ENCODE assay signal across 1 cellular context in the genomic region with DNA sequence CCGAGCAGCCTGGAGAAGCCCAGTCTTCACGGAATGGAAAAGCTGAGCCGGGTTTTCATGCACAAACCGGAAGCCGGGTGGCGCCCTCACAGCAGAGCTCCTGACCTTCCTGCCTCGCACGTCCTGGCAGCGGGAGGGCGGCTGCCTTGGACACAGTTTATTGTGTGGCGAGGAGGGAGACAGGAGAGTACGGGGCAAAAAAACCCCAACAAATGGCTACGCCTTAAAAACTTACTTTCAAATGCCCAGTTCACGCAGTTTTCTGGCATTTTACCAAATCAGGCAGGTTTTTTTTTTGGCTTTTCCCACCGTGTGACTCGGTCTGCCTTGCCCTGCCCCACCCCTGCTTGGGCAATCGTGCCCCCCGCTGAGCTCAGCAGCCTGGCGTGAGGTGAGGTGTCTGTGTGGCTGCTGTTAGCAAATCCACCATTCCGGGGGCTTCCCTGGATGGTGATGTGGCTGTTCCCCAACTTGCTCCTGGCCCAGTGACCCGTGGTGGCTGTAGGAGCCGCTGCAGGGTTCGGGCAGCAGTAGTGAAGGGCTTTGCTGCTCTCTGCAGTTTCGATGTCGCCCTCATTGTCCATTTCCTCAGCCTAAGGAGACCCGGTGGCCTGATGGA.
TF ChIP-seq lines count a peak whose summit lies in the region.

No MANE protein-coding gene starts in this region.

TF ChIP-seq in HepG2, 621 proteins besides CTCF, POLR2A, EP300 and RAD21 (continued from another document and continues in another):
- TF ChIP-seq, protein P1, sequence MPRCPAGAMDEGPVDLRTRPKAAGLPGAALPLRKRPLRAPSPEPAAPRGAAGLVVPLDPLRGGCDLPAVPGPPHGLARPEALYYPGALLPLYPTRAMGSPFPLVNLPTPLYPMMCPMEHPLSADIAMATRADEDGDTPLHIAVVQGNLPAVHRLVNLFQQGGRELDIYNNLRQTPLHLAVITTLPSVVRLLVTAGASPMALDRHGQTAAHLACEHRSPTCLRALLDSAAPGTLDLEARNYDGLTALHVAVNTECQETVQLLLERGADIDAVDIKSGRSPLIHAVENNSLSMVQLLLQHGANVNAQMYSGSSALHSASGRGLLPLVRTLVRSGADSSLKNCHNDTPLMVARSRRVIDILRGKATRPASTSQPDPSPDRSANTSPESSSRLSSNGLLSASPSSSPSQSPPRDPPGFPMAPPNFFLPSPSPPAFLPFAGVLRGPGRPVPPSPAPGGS (CRISPR knock-in tag; IDR thresholded peaks at IDR 0.05): peak; percentile 12; the same call in 1 of the 2 replicates
- TF ChIP-seq, protein P2, sequence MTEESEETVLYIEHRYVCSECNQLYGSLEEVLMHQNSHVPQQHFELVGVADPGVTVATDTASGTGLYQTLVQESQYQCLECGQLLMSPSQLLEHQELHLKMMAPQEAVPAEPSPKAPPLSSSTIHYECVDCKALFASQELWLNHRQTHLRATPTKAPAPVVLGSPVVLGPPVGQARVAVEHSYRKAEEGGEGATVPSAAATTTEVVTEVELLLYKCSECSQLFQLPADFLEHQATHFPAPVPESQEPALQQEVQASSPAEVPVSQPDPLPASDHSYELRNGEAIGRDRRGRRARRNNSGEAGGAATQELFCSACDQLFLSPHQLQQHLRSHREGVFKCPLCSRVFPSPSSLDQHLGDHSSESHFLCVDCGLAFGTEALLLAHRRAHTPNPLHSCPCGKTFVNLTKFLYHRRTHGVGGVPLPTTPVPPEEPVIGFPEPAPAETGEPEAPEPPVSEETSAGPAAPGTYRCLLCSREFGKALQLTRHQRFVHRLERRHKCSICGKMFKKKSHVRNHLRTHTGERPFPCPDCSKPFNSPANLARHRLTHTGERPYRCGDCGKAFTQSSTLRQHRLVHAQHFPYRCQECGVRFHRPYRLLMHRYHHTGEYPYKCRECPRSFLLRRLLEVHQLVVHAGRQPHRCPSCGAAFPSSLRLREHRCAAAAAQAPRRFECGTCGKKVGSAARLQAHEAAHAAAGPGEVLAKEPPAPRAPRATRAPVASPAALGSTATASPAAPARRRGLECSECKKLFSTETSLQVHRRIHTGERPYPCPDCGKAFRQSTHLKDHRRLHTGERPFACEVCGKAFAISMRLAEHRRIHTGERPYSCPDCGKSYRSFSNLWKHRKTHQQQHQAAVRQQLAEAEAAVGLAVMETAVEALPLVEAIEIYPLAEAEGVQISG (CRISPR knock-in tag; IDR thresholded peaks at IDR 0.05): peak; percentile 24; the same call in 1 of the 2 replicates
- 0 out of 2 replicates have a peak, but pooled peaks have one; percentile 29 for TF ChIP-seq KMT2A (CRISPR knock-in tag; IDR thresholded peaks at IDR 0.05)
- TF ChIP-seq BRD4 (CRISPR knock-in tag; IDR thresholded peaks at IDR 0.05): peak; percentile 69; the same call in 1 of the 2 replicates
- TF ChIP-seq HOXD1 (CRISPR knock-in tag; IDR thresholded peaks at IDR 0.05): 0 out of 2 replicates have a peak, but pooled peaks have one; percentile 19
- TF ChIP-seq, protein P3, sequence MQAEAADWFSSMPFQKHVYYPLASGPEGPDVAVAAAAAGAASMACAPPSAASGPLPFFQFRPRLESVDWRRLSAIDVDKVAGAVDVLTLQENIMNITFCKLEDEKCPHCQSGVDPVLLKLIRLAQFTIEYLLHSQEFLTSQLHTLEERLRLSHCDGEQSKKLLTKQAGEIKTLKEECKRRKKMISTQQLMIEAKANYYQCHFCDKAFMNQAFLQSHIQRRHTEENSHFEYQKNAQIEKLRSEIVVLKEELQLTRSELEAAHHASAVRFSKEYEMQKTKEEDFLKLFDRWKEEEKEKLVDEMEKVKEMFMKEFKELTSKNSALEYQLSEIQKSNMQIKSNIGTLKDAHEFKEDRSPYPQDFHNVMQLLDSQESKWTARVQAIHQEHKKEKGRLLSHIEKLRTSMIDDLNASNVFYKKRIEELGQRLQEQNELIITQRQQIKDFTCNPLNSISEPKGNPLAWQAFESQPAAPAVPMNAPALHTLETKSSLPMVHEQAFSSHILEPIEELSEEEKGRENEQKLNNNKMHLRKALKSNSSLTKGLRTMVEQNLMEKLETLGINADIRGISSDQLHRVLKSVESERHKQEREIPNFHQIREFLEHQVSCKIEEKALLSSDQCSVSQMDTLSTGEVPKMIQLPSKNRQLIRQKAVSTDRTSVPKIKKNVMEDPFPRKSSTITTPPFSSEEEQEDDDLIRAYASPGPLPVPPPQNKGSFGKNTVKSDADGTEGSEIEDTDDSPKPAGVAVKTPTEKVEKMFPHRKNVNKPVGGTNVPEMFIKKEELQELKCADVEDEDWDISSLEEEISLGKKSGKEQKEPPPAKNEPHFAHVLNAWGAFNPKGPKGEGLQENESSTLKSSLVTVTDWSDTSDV (CRISPR knock-in tag; IDR thresholded peaks at IDR 0.05): 0 out of 2 replicates have a peak, but pooled peaks have one; percentile 43
- TF ChIP-seq, protein P4, sequence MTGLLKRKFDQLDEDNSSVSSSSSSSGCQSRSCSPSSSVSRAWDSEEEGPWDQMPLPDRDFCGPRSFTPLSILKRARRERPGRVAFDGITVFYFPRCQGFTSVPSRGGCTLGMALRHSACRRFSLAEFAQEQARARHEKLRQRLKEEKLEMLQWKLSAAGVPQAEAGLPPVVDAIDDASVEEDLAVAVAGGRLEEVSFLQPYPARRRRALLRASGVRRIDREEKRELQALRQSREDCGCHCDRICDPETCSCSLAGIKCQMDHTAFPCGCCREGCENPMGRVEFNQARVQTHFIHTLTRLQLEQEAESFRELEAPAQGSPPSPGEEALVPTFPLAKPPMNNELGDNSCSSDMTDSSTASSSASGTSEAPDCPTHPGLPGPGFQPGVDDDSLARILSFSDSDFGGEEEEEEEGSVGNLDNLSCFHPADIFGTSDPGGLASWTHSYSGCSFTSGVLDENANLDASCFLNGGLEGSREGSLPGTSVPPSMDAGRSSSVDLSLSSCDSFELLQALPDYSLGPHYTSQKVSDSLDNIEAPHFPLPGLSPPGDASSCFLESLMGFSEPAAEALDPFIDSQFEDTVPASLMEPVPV (CRISPR knock-in tag; IDR thresholded peaks at IDR 0.05): peak; percentile 42; the same call in 1 of the 2 replicates
- peak; percentile 85; the same call in 1 of the 2 replicates for TF ChIP-seq EED (CRISPR knock-in tag; IDR thresholded peaks at IDR 0.05)
- TF ChIP-seq STAG1 (CRISPR knock-in tag; IDR thresholded peaks at IDR 0.05): peak; percentile 68
- TF ChIP-seq ZBTB38 (CRISPR knock-in tag; IDR thresholded peaks at IDR 0.05): peak; percentile 99
- TF ChIP-seq, protein P5, sequence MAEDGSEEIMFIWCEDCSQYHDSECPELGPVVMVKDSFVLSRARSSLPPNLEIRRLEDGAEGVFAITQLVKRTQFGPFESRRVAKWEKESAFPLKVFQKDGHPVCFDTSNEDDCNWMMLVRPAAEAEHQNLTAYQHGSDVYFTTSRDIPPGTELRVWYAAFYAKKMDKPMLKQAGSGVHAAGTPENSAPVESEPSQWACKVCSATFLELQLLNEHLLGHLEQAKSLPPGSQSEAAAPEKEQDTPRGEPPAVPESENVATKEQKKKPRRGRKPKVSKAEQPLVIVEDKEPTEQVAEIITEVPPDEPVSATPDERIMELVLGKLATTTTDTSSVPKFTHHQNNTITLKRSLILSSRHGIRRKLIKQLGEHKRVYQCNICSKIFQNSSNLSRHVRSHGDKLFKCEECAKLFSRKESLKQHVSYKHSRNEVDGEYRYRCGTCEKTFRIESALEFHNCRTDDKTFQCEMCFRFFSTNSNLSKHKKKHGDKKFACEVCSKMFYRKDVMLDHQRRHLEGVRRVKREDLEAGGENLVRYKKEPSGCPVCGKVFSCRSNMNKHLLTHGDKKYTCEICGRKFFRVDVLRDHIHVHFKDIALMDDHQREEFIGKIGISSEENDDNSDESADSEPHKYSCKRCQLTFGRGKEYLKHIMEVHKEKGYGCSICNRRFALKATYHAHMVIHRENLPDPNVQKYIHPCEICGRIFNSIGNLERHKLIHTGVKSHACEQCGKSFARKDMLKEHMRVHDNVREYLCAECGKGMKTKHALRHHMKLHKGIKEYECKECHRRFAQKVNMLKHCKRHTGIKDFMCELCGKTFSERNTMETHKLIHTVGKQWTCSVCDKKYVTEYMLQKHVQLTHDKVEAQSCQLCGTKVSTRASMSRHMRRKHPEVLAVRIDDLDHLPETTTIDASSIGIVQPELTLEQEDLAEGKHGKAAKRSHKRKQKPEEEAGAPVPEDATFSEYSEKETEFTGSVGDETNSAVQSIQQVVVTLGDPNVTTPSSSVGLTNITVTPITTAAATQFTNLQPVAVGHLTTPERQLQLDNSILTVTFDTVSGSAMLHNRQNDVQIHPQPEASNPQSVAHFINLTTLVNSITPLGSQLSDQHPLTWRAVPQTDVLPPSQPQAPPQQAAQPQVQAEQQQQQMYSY (CRISPR knock-in tag; IDR thresholded peaks at IDR 0.05): peak; percentile 81
- TF ChIP-seq, protein P6, sequence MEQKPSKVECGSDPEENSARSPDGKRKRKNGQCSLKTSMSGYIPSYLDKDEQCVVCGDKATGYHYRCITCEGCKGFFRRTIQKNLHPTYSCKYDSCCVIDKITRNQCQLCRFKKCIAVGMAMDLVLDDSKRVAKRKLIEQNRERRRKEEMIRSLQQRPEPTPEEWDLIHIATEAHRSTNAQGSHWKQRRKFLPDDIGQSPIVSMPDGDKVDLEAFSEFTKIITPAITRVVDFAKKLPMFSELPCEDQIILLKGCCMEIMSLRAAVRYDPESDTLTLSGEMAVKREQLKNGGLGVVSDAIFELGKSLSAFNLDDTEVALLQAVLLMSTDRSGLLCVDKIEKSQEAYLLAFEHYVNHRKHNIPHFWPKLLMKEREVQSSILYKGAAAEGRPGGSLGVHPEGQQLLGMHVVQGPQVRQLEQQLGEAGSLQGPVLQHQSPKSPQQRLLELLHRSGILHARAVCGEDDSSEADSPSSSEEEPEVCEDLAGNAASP (CRISPR knock-in tag; IDR thresholded peaks at IDR 0.05; ENCODE audit: borderline replicate concordance): 0 out of 2 replicates have a peak, but pooled peaks have one; percentile 9
- peak; percentile 72; the same call in 1 of the 2 replicates for TF ChIP-seq ZNF34 (CRISPR knock-in tag; IDR thresholded peaks at IDR 0.05; ENCODE audit: borderline replicate concordance)
- TF ChIP-seq ZNF230 (CRISPR knock-in tag; IDR thresholded peaks at IDR 0.05): 0 out of 2 replicates have a peak, but pooled peaks have one; percentile 52
- TF ChIP-seq SMC3 (IDR thresholded peaks at IDR 0.05; ENCODE audit: low read length): peak; percentile 31; the same call in 1 of the 2 replicates
- peak; percentile 22; the same call in 1 of the 2 replicates for TF ChIP-seq THAP11 (CRISPR knock-in tag; IDR thresholded peaks at IDR 0.05)
- TF ChIP-seq GATAD2A (CRISPR knock-in tag; IDR thresholded peaks at IDR 0.05): peak; percentile 49; the same call in 1 of the 2 replicates
- 0 out of 2 replicates have a peak, but pooled peaks have one; percentile 18 for TF ChIP-seq KLF12 (CRISPR knock-in tag; IDR thresholded peaks at IDR 0.05; ENCODE audit: borderline replicate concordance)
- 0 out of 2 replicates have a peak, but pooled peaks have one; percentile 15 for TF ChIP-seq ZNF263 (CRISPR knock-in tag; IDR thresholded peaks at IDR 0.05)
- TF ChIP-seq, protein P7, sequence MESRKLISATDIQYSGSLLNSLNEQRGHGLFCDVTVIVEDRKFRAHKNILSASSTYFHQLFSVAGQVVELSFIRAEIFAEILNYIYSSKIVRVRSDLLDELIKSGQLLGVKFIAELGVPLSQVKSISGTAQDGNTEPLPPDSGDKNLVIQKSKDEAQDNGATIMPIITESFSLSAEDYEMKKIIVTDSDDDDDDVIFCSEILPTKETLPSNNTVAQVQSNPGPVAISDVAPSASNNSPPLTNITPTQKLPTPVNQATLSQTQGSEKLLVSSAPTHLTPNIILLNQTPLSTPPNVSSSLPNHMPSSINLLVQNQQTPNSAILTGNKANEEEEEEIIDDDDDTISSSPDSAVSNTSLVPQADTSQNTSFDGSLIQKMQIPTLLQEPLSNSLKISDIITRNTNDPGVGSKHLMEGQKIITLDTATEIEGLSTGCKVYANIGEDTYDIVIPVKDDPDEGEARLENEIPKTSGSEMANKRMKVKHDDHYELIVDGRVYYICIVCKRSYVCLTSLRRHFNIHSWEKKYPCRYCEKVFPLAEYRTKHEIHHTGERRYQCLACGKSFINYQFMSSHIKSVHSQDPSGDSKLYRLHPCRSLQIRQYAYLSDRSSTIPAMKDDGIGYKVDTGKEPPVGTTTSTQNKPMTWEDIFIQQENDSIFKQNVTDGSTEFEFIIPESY (CRISPR knock-in tag; IDR thresholded peaks at IDR 0.05): peak; percentile 97
- TF ChIP-seq, protein P8, sequence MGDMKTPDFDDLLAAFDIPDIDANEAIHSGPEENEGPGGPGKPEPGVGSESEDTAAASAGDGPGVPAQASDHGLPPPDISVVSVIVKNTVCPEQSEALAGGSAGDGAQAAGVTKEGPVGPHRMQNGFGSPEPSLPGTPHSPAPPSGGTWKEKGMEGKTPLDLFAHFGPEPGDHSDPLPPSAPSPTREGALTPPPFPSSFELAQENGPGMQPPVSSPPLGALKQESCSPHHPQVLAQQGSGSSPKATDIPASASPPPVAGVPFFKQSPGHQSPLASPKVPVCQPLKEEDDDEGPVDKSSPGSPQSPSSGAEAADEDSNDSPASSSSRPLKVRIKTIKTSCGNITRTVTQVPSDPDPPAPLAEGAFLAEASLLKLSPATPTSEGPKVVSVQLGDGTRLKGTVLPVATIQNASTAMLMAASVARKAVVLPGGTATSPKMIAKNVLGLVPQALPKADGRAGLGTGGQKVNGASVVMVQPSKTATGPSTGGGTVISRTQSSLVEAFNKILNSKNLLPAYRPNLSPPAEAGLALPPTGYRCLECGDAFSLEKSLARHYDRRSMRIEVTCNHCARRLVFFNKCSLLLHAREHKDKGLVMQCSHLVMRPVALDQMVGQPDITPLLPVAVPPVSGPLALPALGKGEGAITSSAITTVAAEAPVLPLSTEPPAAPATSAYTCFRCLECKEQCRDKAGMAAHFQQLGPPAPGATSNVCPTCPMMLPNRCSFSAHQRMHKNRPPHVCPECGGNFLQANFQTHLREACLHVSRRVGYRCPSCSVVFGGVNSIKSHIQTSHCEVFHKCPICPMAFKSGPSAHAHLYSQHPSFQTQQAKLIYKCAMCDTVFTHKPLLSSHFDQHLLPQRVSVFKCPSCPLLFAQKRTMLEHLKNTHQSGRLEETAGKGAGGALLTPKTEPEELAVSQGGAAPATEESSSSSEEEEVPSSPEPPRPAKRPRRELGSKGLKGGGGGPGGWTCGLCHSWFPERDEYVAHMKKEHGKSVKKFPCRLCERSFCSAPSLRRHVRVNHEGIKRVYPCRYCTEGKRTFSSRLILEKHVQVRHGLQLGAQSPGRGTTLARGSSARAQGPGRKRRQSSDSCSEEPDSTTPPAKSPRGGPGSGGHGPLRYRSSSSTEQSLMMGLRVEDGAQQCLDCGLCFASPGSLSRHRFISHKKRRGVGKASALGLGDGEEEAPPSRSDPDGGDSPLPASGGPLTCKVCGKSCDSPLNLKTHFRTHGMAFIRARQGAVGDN (CRISPR knock-in tag; IDR thresholded peaks at IDR 0.05): peak; percentile 55
- TF ChIP-seq, protein P9, sequence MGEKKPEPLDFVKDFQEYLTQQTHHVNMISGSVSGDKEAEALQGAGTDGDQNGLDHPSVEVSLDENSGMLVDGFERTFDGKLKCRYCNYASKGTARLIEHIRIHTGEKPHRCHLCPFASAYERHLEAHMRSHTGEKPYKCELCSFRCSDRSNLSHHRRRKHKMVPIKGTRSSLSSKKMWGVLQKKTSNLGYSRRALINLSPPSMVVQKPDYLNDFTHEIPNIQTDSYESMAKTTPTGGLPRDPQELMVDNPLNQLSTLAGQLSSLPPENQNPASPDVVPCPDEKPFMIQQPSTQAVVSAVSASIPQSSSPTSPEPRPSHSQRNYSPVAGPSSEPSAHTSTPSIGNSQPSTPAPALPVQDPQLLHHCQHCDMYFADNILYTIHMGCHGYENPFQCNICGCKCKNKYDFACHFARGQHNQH (CRISPR knock-in tag; IDR thresholded peaks at IDR 0.05): 0 out of 2 replicates have a peak, but pooled peaks have one; percentile 20
